In genomic region chr12:57088442-57089258, GRCh38 we compare ENCODE assay signal across 1 cellular context.
TF ChIP-seq lines count a peak whose summit lies in the region.

Gene NAB2 (plus strand): TSS chr12:57089114. CDS start chr12:57089272, 158 bp downstream.

TF ChIP-seq in HepG2, 621 proteins besides CTCF, POLR2A, EP300 and RAD21 (continued from another document and continues in another):
- TF ChIP-seq SRF (IDR thresholded peaks at IDR 0.05; ENCODE audit: low read depth, low read length), result peak; percentile 18; the same call in 1 of the 2 replicates
- TF ChIP-seq SPEN (CRISPR knock-in tag; IDR thresholded peaks at IDR 0.05; ENCODE audit: low read depth), result no peak; the same call in 1 of the 2 replicates
- peak; percentile 68 for TF ChIP-seq RBFOX2 (IDR thresholded peaks at IDR 0.05; ENCODE audit: low read depth, low read length)
- peak; percentile 88 for TF ChIP-seq BHLHE40 (IDR thresholded peaks at IDR 0.05; ENCODE audit: low read length)
- peak; percentile 57; the same call in 1 of the 2 replicates for TF ChIP-seq ZNF552 (CRISPR knock-in tag; IDR thresholded peaks at IDR 0.05; ENCODE audit: borderline replicate concordance)
- peak; percentile 71 for TF ChIP-seq HMG20B (CRISPR knock-in tag; conservative IDR thresholded peaks at IDR 0.05)
- no peak; the same call in 1 of the 2 replicates for TF ChIP-seq ZC3H4 (CRISPR knock-in tag; IDR thresholded peaks at IDR 0.05; ENCODE audit: borderline replicate concordance)
- TF ChIP-seq ZNF501 (CRISPR knock-in tag; IDR thresholded peaks at IDR 0.05), result peak; percentile 60; the same call in 1 of the 2 replicates
- peak; percentile 44 for TF ChIP-seq ZNF772 (CRISPR knock-in tag; IDR thresholded peaks at IDR 0.05)
- no peak for TF ChIP-seq ATM (IDR thresholded peaks at IDR 0.05; ENCODE audit: borderline replicate concordance)
- TF ChIP-seq ZSCAN31 (CRISPR knock-in tag; IDR thresholded peaks at IDR 0.05; ENCODE audit: low read depth), result peak; percentile 74
- TF ChIP-seq ZNF276 (CRISPR knock-in tag; IDR thresholded peaks at IDR 0.05; ENCODE audit: low read depth), result peak; percentile 30; the same call in 1 of the 2 replicates
- 0 out of 2 replicates have a peak, but pooled peaks have one; percentile 71 for TF ChIP-seq FOXO4 (CRISPR knock-in tag; conservative IDR thresholded peaks at IDR 0.05)
- peak; percentile 43; the same call in 1 of the 2 replicates for TF ChIP-seq ZNF792 (CRISPR knock-in tag; IDR thresholded peaks at IDR 0.05)
- no peak; the same call in 1 of the 2 replicates for TF ChIP-seq ZNF329 (CRISPR knock-in tag; IDR thresholded peaks at IDR 0.05; ENCODE audit: low read depth)
- peak; percentile 73 for TF ChIP-seq ZGPAT (CRISPR knock-in tag; IDR thresholded peaks at IDR 0.05)
- peak; percentile 38; the same call in 1 of the 2 replicates for TF ChIP-seq HMG20A (CRISPR knock-in tag; IDR thresholded peaks at IDR 0.05; ENCODE audit: borderline replicate concordance)
- peak; percentile 54 for TF ChIP-seq HNF4A (CRISPR knock-in tag; IDR thresholded peaks at IDR 0.05)
- TF ChIP-seq BRCA1 (CRISPR knock-in tag; IDR thresholded peaks at IDR 0.05), result 0 out of 2 replicates have a peak, but pooled peaks have one; percentile 45
- TF ChIP-seq SIN3B (IDR thresholded peaks at IDR 0.05; ENCODE audit: low read length), result no peak
- peak; percentile 51; the same call in 1 of the 2 replicates for TF ChIP-seq THAP9 (CRISPR knock-in tag; IDR thresholded peaks at IDR 0.05; ENCODE audit: borderline replicate concordance)
- TF ChIP-seq SKI (IDR thresholded peaks at IDR 0.05; ENCODE audit: partially characterized antibody), result peak; percentile 93
- TF ChIP-seq TEAD3 (CRISPR knock-in tag; optimal IDR thresholded peaks at IDR 0.05; ENCODE audit: borderline replicate concordance), result peak; percentile 87
- TF ChIP-seq ZNF710 (CRISPR knock-in tag; IDR thresholded peaks at IDR 0.05; ENCODE audit: borderline replicate concordance), result 0 out of 2 replicates have a peak, but pooled peaks have one; percentile 42
- peak; percentile 73 for TF ChIP-seq MED13 (CRISPR knock-in tag; IDR thresholded peaks at IDR 0.05)
- peak; percentile 48 for TF ChIP-seq PHF8 (CRISPR knock-in tag; IDR thresholded peaks at IDR 0.05)
- TF ChIP-seq REST (IDR thresholded peaks at IDR 0.05; ENCODE audit: borderline replicate concordance in 1 of 2, low read depth in 1 of 2, low read length in 2 of 2), result peak in 1 of 2 experiments; percentile 75; a peak in 1 of 4 replicates
- TF ChIP-seq ZFX (CRISPR knock-in tag; IDR thresholded peaks at IDR 0.05; ENCODE audit: low read depth), result peak; percentile 92
- TF ChIP-seq RFXAP (CRISPR knock-in tag; IDR thresholded peaks at IDR 0.05; ENCODE audit: borderline replicate concordance), result peak; percentile 88
- peak; percentile 83; the same call in 1 of the 2 replicates for TF ChIP-seq NFKBIZ (CRISPR knock-in tag; IDR thresholded peaks at IDR 0.05)
- TF ChIP-seq SATB2 (CRISPR knock-in tag; IDR thresholded peaks at IDR 0.05), result 0 out of 2 replicates have a peak, but pooled peaks have one; percentile 52
- peak in 1 of 2 experiments; percentile 80 for TF ChIP-seq HMGXB4 (CRISPR knock-in tag; IDR thresholded peaks at IDR 0.05; ENCODE audit: borderline replicate concordance in 1 of 2, low read depth in 1 of 2)
- TF ChIP-seq MTA1 (CRISPR knock-in tag; IDR thresholded peaks at IDR 0.05; ENCODE audit: borderline replicate concordance), result peak; percentile 77; the same call in 1 of the 2 replicates
- peak; percentile 73; the same call in 1 of the 2 replicates for TF ChIP-seq PHF21A (CRISPR knock-in tag; IDR thresholded peaks at IDR 0.05)
- peak; percentile 77 for TF ChIP-seq GABPB1 (CRISPR knock-in tag; IDR thresholded peaks at IDR 0.05)
- no peak for TF ChIP-seq ZNF441 (CRISPR knock-in tag; IDR thresholded peaks at IDR 0.05; ENCODE audit: borderline replicate concordance)
- no peak for TF ChIP-seq ZNF780A (CRISPR knock-in tag; IDR thresholded peaks at IDR 0.05)
- no peak for TF ChIP-seq ZSCAN25 (CRISPR knock-in tag; IDR thresholded peaks at IDR 0.05)
- no peak for TF ChIP-seq NFRKB (IDR thresholded peaks at IDR 0.05)
- TF ChIP-seq RFX3 (CRISPR knock-in tag; IDR thresholded peaks at IDR 0.05), result no peak
- no peak for TF ChIP-seq ZNF343 (CRISPR knock-in tag; IDR thresholded peaks at IDR 0.05)
- TF ChIP-seq ZNF18 (CRISPR knock-in tag; IDR thresholded peaks at IDR 0.05; ENCODE audit: insufficient replicate concordance), result peak; percentile 49
